8 cellular contexts compared by ENCODE assay signal in genomic region chr1:11059166-11059989, GRCh38. TPM values are rescaled to one million over a fixed set of nuclear protein-coding genes. Genes with fewer than 3 reads are reported as not detected.
DNase-seq lines count a peak whose midpoint lies in the region; ATAC-seq lines count a peak whose summit lies in the region.

No MANE protein-coding gene starts in this region.

- peak overlapping the region; percentile 75 to 93 (median 86) for H3K27ac Mint-ChIP-seq in CD4-positive, CD25-positive, alpha-beta regulatory T cell
- peak overlapping the region; percentile 82 for H3K27ac Mint-ChIP-seq in activated naive CD4-positive, alpha-beta T cell treated with anti-CD3 and anti-CD28 coated beads for 36 hours
- H3K27ac Mint-ChIP-seq in stimulated activated naive B cell treated with anti-CD40 and anti-IgM and Interleukin-4, amounts not matched to agents 10 μg/mL and 1 μg/mL and 100 μg/mL, for 72 hours = peak overlapping the region; percentile 94

- peak overlapping the region; percentile 69 for H3K9ac ChIP-seq in HUES48 (ENCODE audit: low read depth, low read length)
- peak overlapping the region; percentile 83; the same call in 1 of the 2 replicates for H3K9ac ChIP-seq in iPS-20b (ENCODE audit: low read depth, low read length)

- intact Hi-C loops in activated naive CD4-positive, alpha-beta T cell treated with anti-CD3 and anti-CD28 coated beads for 36 hours (cut with micrococcal nuclease) = loop anchor here (5.0 kb wide), 1 partner anchor 588 kb away; no protein-coding TSS in a partner anchor

- CTCF ChIA-PET in activated naive CD4-positive, alpha-beta T cell treated with anti-CD3 and anti-CD28 coated beads for 36 hours (lab: Charles Lee) = interaction anchor here (1.0 to 2.6 kb wide), 4 partner anchors 21 to 58 kb away, joined by 3 to 20 read pairs (median 4); no protein-coding TSS in a partner anchor

- no peaks in the 10 kb centered on the region for H3K27me3 Mint-ChIP-seq in CD4-positive, CD25-positive, alpha-beta regulatory T cell
- no peaks in the 10 kb centered on the region for H3K27me3 Mint-ChIP-seq in activated naive CD4-positive, alpha-beta T cell treated with anti-CD3 and anti-CD28 coated beads for 36 hours (ENCODE audit: low read depth)
- no peaks in the 10 kb centered on the region for H3K27me3 Mint-ChIP-seq in stimulated activated naive B cell treated with anti-CD40 and anti-IgM and Interleukin-4, amounts not matched to agents 10 μg/mL and 1 μg/mL and 100 μg/mL, for 72 hours

- no peaks in the 10 kb centered on the region for H3K9me3 ChIP-seq in CD4-positive, CD25-positive, alpha-beta regulatory T cell (ENCODE audit: control insufficient read depth in 2 of 2, low read length in 2 of 2)
- H3K9me3 ChIP-seq in HUES48 (ENCODE audit: control insufficient read depth, insufficient read depth, low read length) = no peaks in the 10 kb centered on the region
- no peaks in the 10 kb centered on the region for H3K9me3 ChIP-seq in iPS-20b (ENCODE audit: insufficient read depth, low read depth, low read length)

- H3K36me3 Mint-ChIP-seq in CD4-positive, CD25-positive, alpha-beta regulatory T cell = no peaks in the 10 kb centered on the region
- H3K36me3 Mint-ChIP-seq in activated naive CD4-positive, alpha-beta T cell treated with anti-CD3 and anti-CD28 coated beads for 36 hours (ENCODE audit: low read depth) = peaks cover 26% of the 10 kb centered on the region
- peaks cover 26 to 51% of the 10 kb centered on the region in 2 donors for H3K36me3 Mint-ChIP-seq in stimulated activated naive B cell treated with anti-CD40 and anti-IgM and Interleukin-4, amounts not matched to agents 10 μg/mL and 1 μg/mL and 100 μg/mL, for 72 hours

- no peak overlapping the region for H3K4me3 ChIP-seq in CD4-positive, CD25-positive, alpha-beta regulatory T cell (ENCODE audit: low read depth, low read length)
- H3K4me3 ChIP-seq in HUES48 (ENCODE audit: low read depth, low read length) (peak overlapping the region; percentile 84), iPS-20b (ENCODE audit: low read length) (peak overlapping the region; percentile 91)

- H3K4me3 Mint-ChIP-seq in CD4-positive, CD25-positive, alpha-beta regulatory T cell = peak overlapping the region; percentile 84 to 93 (median 91)
- peak overlapping the region; percentile 95 for H3K4me3 Mint-ChIP-seq in activated naive CD4-positive, alpha-beta T cell treated with anti-CD3 and anti-CD28 coated beads for 36 hours
- peak overlapping the region; percentile 95 to 96 for H3K4me3 Mint-ChIP-seq in stimulated activated naive B cell treated with anti-CD40 and anti-IgM and Interleukin-4, amounts not matched to agents 10 μg/mL and 1 μg/mL and 100 μg/mL, for 72 hours

- H3K4me1 ChIP-seq in CD4-positive, CD25-positive, alpha-beta regulatory T cell (ENCODE audit: control insufficient read depth, insufficient read depth, low read length, poor library complexity, severe bottlenecking) = peaks cover 21% of the 10 kb centered on the region
- H3K4me1 ChIP-seq in HUES48 (ENCODE audit: control insufficient read depth, insufficient read depth, low read length) (peaks cover 3% of the 10 kb centered on the region; the same call in 1 of the 2 replicates), iPS-20b (ENCODE audit: insufficient read depth, low read length) (no peaks in the 10 kb centered on the region; the same call in 1 of the 2 replicates)

- peaks cover 7 to 44% (median 17%) of the 10 kb centered on the region in 4 donors for H3K4me1 Mint-ChIP-seq in CD4-positive, CD25-positive, alpha-beta regulatory T cell
- peaks cover 46% of the 10 kb centered on the region for H3K4me1 Mint-ChIP-seq in activated naive CD4-positive, alpha-beta T cell treated with anti-CD3 and anti-CD28 coated beads for 36 hours (ENCODE audit: low read depth)
- peaks cover 23 to 43% of the 10 kb centered on the region in 2 donors for H3K4me1 Mint-ChIP-seq in stimulated activated naive B cell treated with anti-CD40 and anti-IgM and Interleukin-4, amounts not matched to agents 10 μg/mL and 1 μg/mL and 100 μg/mL, for 72 hours

- no peaks in the 10 kb centered on the region for H3K9me3 Mint-ChIP-seq in CD4-positive, CD25-positive, alpha-beta regulatory T cell
- H3K9me3 Mint-ChIP-seq in activated naive CD4-positive, alpha-beta T cell treated with anti-CD3 and anti-CD28 coated beads for 36 hours = no peaks in the 10 kb centered on the region
- H3K9me3 Mint-ChIP-seq in stimulated activated naive B cell treated with anti-CD40 and anti-IgM and Interleukin-4, amounts not matched to agents 10 μg/mL and 1 μg/mL and 100 μg/mL, for 72 hours = no peaks in the 10 kb centered on the region

- H3K27ac ChIP-seq in CD4-positive, CD25-positive, alpha-beta regulatory T cell (ENCODE audit: insufficient read depth, low read length, poor library complexity, severe bottlenecking) = peak overlapping the region; percentile 33
- H3K27ac ChIP-seq in HUES48 (ENCODE audit: low read depth, low read length) = peak overlapping the region; percentile 59
- peak overlapping the region; percentile 55 for H3K27ac ChIP-seq in iPS-20b (ENCODE audit: low read length)

- DNase-seq in CD4-positive, CD25-positive, alpha-beta regulatory T cell = no peak
- DNase-seq in activated naive CD4-positive, alpha-beta T cell treated with anti-CD3 and anti-CD28 coated beads for 36 hours = no peak
- no peak for DNase-seq in stimulated activated naive B cell treated with anti-CD40 and anti-IgM and Interleukin-4, amounts not matched to agents 10 μg/mL and 1 μg/mL and 100 μg/mL, for 72 hours
- DNase-seq in cerebellar cortex (ENCODE audit: low spot score) = no peak

- peaks cover 15% of the 10 kb centered on the region for H3K36me3 ChIP-seq in CD4-positive, CD25-positive, alpha-beta regulatory T cell (ENCODE audit: control insufficient read depth, insufficient read depth, low read length)
- H3K36me3 ChIP-seq in HUES48 (ENCODE audit: control insufficient read depth, insufficient read depth, low read length) (peaks cover 34% of the 10 kb centered on the region), iPS-20b (ENCODE audit: insufficient read depth, low read depth, low read length) (peaks cover 41% of the 10 kb centered on the region)

- peak in 1 of 2 donors; percentile 29 for ATAC-seq in CD4-positive, CD25-positive, alpha-beta regulatory T cell (ENCODE audit: low read depth in 2 of 2)
- peak; percentile 18 for ATAC-seq in GM19395 (IDR thresholded peaks at IDR 0.05; ENCODE audit: unreplicated experiment)
- ATAC-seq in stimulated activated naive B cell treated with anti-CD40 and anti-IgM and Interleukin-4, amounts not matched to agents 10 μg/mL and 1 μg/mL and 100 μg/mL, for 72 hours (replicated peaks) = peak; percentile 17 to 36
- no peak for ATAC-seq in GM18870 (IDR thresholded peaks at IDR 0.05; ENCODE audit: unreplicated experiment)

- H3K27me3 ChIP-seq in CD4-positive, CD25-positive, alpha-beta regulatory T cell (ENCODE audit: control insufficient read depth, insufficient read depth, low read length) = no peaks in the 10 kb centered on the region
- H3K27me3 ChIP-seq in HUES48 (ENCODE audit: control insufficient read depth, insufficient read depth, low read length) (no peaks in the 10 kb centered on the region), iPS-20b (ENCODE audit: insufficient read depth, low read length) (no peaks in the 10 kb centered on the region)

RNA-seq across cellular contexts. Expression of gene SRM, which starts 0.4 kb away (rescaled TPM):
- 29.6 TPM for total RNA-seq in CD4-positive, CD25-positive, alpha-beta regulatory T cell
- 10 to 100 TPM; 61.7 to 89.6 (median 76.5) TPM for polyA plus RNA-seq in CD4-positive, CD25-positive, alpha-beta regulatory T cell
- total RNA-seq in activated naive CD4-positive, alpha-beta T cell treated with anti-CD3 and anti-CD28 coated beads for 36 hours = 100 to 1,000 TPM; 207 to 222 TPM

RNA-seq across cellular contexts. Expression of gene MASP2, which starts 12.3 kb away (rescaled TPM):
- total RNA-seq in CD4-positive, CD25-positive, alpha-beta regulatory T cell = not detected
- under 1 TPM in 2 of 4 donors, not detected in 2; 0.15 to 0.29 TPM for polyA plus RNA-seq in CD4-positive, CD25-positive, alpha-beta regulatory T cell
- under 1 TPM; 0.17 to 0.31 TPM for total RNA-seq in activated naive CD4-positive, alpha-beta T cell treated with anti-CD3 and anti-CD28 coated beads for 36 hours

RNA-seq across cellular contexts. Expression of gene EXOSC10, which starts 40.3 kb away (rescaled TPM):
- 81.7 TPM for total RNA-seq in CD4-positive, CD25-positive, alpha-beta regulatory T cell
- 10 to 100 TPM; 37.0 to 47.5 (median 39.2) TPM for polyA plus RNA-seq in CD4-positive, CD25-positive, alpha-beta regulatory T cell
- total RNA-seq in activated naive CD4-positive, alpha-beta T cell treated with anti-CD3 and anti-CD28 coated beads for 36 hours = 10 to 100 TPM; 57.9 to 59.3 TPM

RNA-seq across cellular contexts. Expression of gene TARDBP, which starts 46.9 kb away (rescaled TPM):
- total RNA-seq in CD4-positive, CD25-positive, alpha-beta regulatory T cell = 132 TPM
- 10 to 100 TPM; 65.1 to 91.9 (median 74.8) TPM for polyA plus RNA-seq in CD4-positive, CD25-positive, alpha-beta regulatory T cell
- total RNA-seq in activated naive CD4-positive, alpha-beta T cell treated with anti-CD3 and anti-CD28 coated beads for 36 hours = 100 to 1,000 TPM; 158 to 159 TPM
